8 cellular contexts compared by ENCODE assay signal in the genomic region with DNA sequence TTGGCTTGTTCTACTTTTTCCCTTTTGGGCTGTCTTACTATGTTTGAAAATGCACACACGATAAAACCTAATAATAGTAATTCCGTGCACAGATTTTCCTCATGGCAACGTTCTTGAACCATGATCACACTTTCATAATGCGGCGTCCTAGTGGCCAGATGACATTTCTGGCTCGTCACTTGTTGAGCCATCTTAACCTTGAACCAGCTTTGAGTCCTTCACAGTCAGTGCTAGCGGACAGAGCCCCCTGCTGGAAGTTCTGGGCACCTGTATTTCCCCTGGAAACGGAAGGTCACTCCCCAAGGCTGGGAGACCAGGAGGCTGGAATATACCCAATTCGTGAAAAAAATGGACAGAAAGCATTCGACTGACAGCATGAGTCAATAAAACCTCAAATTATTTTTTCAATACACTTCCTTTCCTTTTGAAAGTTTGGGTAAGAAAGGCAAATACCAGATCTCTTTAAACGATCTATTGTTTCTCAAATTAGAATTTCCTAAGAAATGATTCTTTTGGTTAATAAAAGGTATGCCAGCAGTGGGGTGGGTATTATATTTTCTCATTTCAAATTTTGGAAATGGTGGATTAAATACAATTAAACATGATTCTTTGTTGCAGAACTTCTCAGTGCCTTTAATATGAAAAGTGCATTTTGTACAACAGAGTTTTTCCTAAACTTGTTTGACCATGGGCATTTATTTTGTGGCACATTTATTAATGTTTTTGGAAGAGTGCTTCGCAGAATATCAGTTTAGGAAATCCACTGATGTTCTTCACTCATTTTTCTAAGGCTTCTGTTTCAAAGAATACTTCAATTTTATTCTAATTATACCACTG.
DNase-seq lines count a peak whose midpoint lies in the region; ATAC-seq and TF ChIP-seq lines count a peak whose summit lies in the region.

No MANE protein-coding gene starts in this region.

- no peaks in the 10 kb centered on the region for H3K27me3 ChIP-seq in RWPE2 (ENCODE audit: insufficient read depth, poor library complexity, severe bottlenecking)
- H3K27me3 ChIP-seq in gastroesophageal sphincter, result no peaks in the 10 kb centered on the region
- no peaks in the 10 kb centered on the region for H3K27me3 ChIP-seq in parathyroid adenoma (ENCODE audit: control insufficient read depth, insufficient read depth, low read length)

- 27 to 33% methylated on average over 12 of the region's 12 CpGs for WGBS in gastroesophageal sphincter (ENCODE audit: low coverage in 1 of 2), 2 donors

- no peak overlapping the region for H2AFZ ChIP-seq in parathyroid adenoma

- H3K4me2 ChIP-seq in parathyroid adenoma (ENCODE audit: low read length), result no peak overlapping the region

- H3K4me3 ChIP-seq in RWPE2 (ENCODE audit: severe bottlenecking) (no peak overlapping the region), gastroesophageal sphincter (no peak overlapping the region), parathyroid adenoma (ENCODE audit: low read depth, low read length) (no peak overlapping the region)

- no peaks in the 10 kb centered on the region for H3K9me3 ChIP-seq in RWPE2 (ENCODE audit: severe bottlenecking)
- H3K9me3 ChIP-seq in gastroesophageal sphincter, result no peaks in the 10 kb centered on the region
- no peaks in the 10 kb centered on the region for H3K9me3 ChIP-seq in parathyroid adenoma (ENCODE audit: control insufficient read depth, low read length)

- no peak for TF ChIP-seq EP300 in gastroesophageal sphincter (IDR thresholded peaks at IDR 0.05)

- H3K9ac ChIP-seq in parathyroid adenoma, result no peak overlapping the region

- TF ChIP-seq CTCF in RWPE2 (IDR thresholded peaks at IDR 0.05; ENCODE audit: poor library complexity, severe bottlenecking), result peak; percentile 89
- TF ChIP-seq CTCF in gastroesophageal sphincter (IDR thresholded peaks at IDR 0.05), result peak; percentile 76 to 90 (median 86)
- peak; percentile 79 for TF ChIP-seq CTCF in parathyroid adenoma (IDR thresholded peaks at IDR 0.05)

- no peak overlapping the region for H3K27ac ChIP-seq in RWPE2 (ENCODE audit: poor library complexity, severe bottlenecking)
- no peak overlapping the region for H3K27ac ChIP-seq in gastroesophageal sphincter
- no peak overlapping the region for H3K27ac ChIP-seq in parathyroid adenoma

- H3K79me2 ChIP-seq in parathyroid adenoma, result no peaks in the 10 kb centered on the region

- ATAC-seq in GM21529 (IDR thresholded peaks at IDR 0.05; ENCODE audit: unreplicated experiment), result peak; percentile 98
- ATAC-seq in RWPE2 (ENCODE audit: low read depth), result peak; percentile 76
- peak; percentile 86 for ATAC-seq in gastroesophageal sphincter

- TF ChIP-seq POLR2A in gastroesophageal sphincter (IDR thresholded peaks at IDR 0.05), result no peak

- DNase-seq in ELF-1 (ENCODE audit: low read depth, low spot score), result peak; percentile 81
- DNase-seq in HUDEP-2 (lab: John Stamatoyannopoulos, UW; ENCODE audit: unreplicated experiment in 76 of 76), result peak in 72 of 76 experiments; percentile 12 to 90 (median 68)
- DNase-seq in RWPE2 (ENCODE audit: low spot score), result no peak
- DNase-seq in activated T-helper 1 cell treated with anti-CD3 and anti-CD28 coated beads, Interleukin-2, amount 50 U/mL, for 16 hours (ENCODE audit: low read depth in 1 of 2, low spot score in 1 of 2), result peak; percentile 20 to 25
- DNase-seq in ureter (ENCODE audit: low spot score), result peak; percentile 73

- H3K36me3 ChIP-seq in RWPE2 (ENCODE audit: low read depth) (no peaks in the 10 kb centered on the region), gastroesophageal sphincter (no peaks in the 10 kb centered on the region), parathyroid adenoma (ENCODE audit: control insufficient read depth, insufficient read depth, low read length) (no peaks in the 10 kb centered on the region)

- peaks cover 6% of the 10 kb centered on the region for H3K4me1 ChIP-seq in RWPE2 (ENCODE audit: insufficient read depth, poor library complexity, severe bottlenecking)
- H3K4me1 ChIP-seq in gastroesophageal sphincter, result peaks cover 0 to 15% (median 0%) of the 10 kb centered on the region in 3 donors
- no peaks in the 10 kb centered on the region for H3K4me1 ChIP-seq in parathyroid adenoma
